In the genomic region with DNA sequence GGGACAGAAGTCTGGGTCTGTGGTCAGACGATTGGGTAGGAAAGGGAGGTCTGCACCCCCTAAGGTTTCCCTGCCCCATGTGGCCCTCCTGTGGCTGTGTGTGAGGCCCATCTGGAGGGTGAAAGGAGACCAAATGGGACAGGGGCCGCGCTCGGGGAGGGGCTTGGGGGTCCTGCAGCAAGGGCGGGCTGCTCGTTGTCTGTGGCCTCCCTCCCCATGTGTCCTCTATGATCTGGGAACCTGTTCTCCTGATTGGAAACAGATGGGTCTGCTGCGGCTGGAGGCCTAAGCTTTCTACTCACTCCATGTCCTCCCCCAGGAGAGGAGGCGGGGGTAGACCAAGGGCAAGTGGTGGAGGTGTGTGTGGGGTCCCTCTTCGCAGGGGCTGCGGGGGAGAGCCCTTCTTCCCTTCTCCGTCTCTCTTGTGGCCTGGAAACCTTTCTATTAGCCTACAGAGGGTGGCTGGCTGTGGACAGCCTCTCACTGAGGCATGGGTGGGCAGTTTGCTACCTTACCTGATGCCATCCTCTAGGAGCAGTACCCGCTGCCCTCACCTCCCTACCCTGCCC, we compare ENCODE assay signal across 1 cellular context.
TF ChIP-seq lines count a peak whose summit lies in the region.

No MANE protein-coding gene starts in this region.

TF ChIP-seq in GM23338, 12 proteins besides CTCF, POLR2A, EP300 and RAD21 (continued from another document):
- TF ChIP-seq REST (IDR thresholded peaks at IDR 0.05; ENCODE audit: unreplicated experiment) (no peak), ZNF331 (CRISPR knock-in tag; IDR thresholded peaks at IDR 0.05; ENCODE audit: low read depth) (no peak), EZH2phosphoT487 (IDR thresholded peaks at IDR 0.05; ENCODE audit: unreplicated experiment) (no peak), NANOG (IDR thresholded peaks at IDR 0.05; ENCODE audit: borderline replicate concordance) (no peak)
